In genomic region chr6:148423601-148424270, GRCh38 we compare ENCODE assay signal across 15 cellular contexts.
DNase-seq lines count a peak whose midpoint lies in the region; ATAC-seq and TF ChIP-seq lines count a peak whose summit lies in the region.
"Had no signal": no experiment of that assay in that cellular context is flagged by ENCODE, and none has a peak within 500 bp of the region (broad histone marks: within the 10 kb centered on the region; RNA-seq: fewer than 3 reads in every experiment).

No MANE protein-coding gene starts in this region.

- no peaks in the 10 kb centered on the region for H3K9me3 Mint-ChIP-seq in IgD-negative memory B cell
- H3K9me3 Mint-ChIP-seq in stimulated activated naive B cell treated with anti-CD40 and anti-IgM and Interleukin-4, amounts not matched to agents 10 μg/mL and 1 μg/mL and 100 μg/mL, for 72 hours: no peaks in the 10 kb centered on the region
- H3K9me3 Mint-ChIP-seq: CD4-positive, alpha-beta T cell had no signal

- peaks cover 0 to 40% (median 16%) of the 10 kb centered on the region in 12 donors for H3K4me1 ChIP-seq in heart left ventricle
- H3K4me1 ChIP-seq in HAP-1: no peaks in the 10 kb centered on the region
- no peaks in the 10 kb centered on the region for H3K4me1 ChIP-seq in smooth muscle cell (ENCODE audit: low read depth)

- CTCF ChIA-PET in RWPE1 (lab: Yijun Ruan, JAX): interaction anchor here (1.0 kb wide), 1 partner anchor 10 kb away, joined by 3 read pairs; no protein-coding TSS in a partner anchor

- peak; percentile 74 to 76 for DNase-seq in SHP77 (lab: John Stamatoyannopoulos, UW)
- no peak for DNase-seq in heart left ventricle
- no peak for DNase-seq in stimulated activated naive B cell treated with anti-CD40 and anti-IgM and Interleukin-4, amounts not matched to agents 10 μg/mL and 1 μg/mL and 100 μg/mL, for 72 hours
- DNase-seq in HAP-1 (ENCODE audit: low spot score in 2 of 2): no peak
- no peak for DNase-seq in smooth muscle cell (lab: John Stamatoyannopoulos, UW; ENCODE audit: unreplicated experiment)
- no peak for DNase-seq in RWPE1 (ENCODE audit: low spot score)
- DNase-seq: activated CD4-positive, alpha-beta T cell treated with anti-CD3 and anti-CD28 coated beads, Interleukin-2, amount 50 U/mL, for 48 hours; CD4-positive, alpha-beta T cell; erythroblast; NCI-H2107; PC-3; T-helper 2 cell had no signal

- no peaks in the 10 kb centered on the region for H3F3A ChIP-seq in smooth muscle cell (ENCODE audit: low read depth)

- H3K27me3 ChIP-seq in heart left ventricle (no peaks in the 10 kb centered on the region), HAP-1 (ENCODE audit: low read depth) (no peaks in the 10 kb centered on the region), smooth muscle cell (ENCODE audit: low read depth) (no peaks in the 10 kb centered on the region)

- H3K27me3 Mint-ChIP-seq in IgD-negative memory B cell: peaks cover 2% of the 10 kb centered on the region
- peaks cover 21 to 26% of the 10 kb centered on the region in 2 donors for H3K27me3 Mint-ChIP-seq in stimulated activated naive B cell treated with anti-CD40 and anti-IgM and Interleukin-4, amounts not matched to agents 10 μg/mL and 1 μg/mL and 100 μg/mL, for 72 hours

- 41 to 56% (median 47%) methylated on average over 9 of the region's 9 CpGs for WGBS in heart left ventricle, 4 donors
- 86% methylated on average over 9 of the region's 9 CpGs for WGBS in smooth muscle cell (ENCODE audit: low lambda C conversion rate)

- no peak overlapping the region for H3K4me3 Mint-ChIP-seq in IgD-negative memory B cell
- no peak overlapping the region for H3K4me3 Mint-ChIP-seq in stimulated activated naive B cell treated with anti-CD40 and anti-IgM and Interleukin-4, amounts not matched to agents 10 μg/mL and 1 μg/mL and 100 μg/mL, for 72 hours
- H3K4me3 Mint-ChIP-seq: CD4-positive, alpha-beta T cell had no signal

- H3K36me3 ChIP-seq in heart left ventricle (no peaks in the 10 kb centered on the region), HAP-1 (replicated peaks) (no peaks in the 10 kb centered on the region), smooth muscle cell (ENCODE audit: low read depth) (no peaks in the 10 kb centered on the region)
- H3K36me3 ChIP-seq: thoracic aorta had no signal

- H4K20me1 ChIP-seq in smooth muscle cell (ENCODE audit: low read depth): peaks cover 5% of the 10 kb centered on the region

- POLR2A ChIA-PET in RWPE1 (lab: Yijun Ruan, JAX; ENCODE audit: low non-redundant PET): no interaction called here

- in situ Hi-C loops in HAP-1 (cut with MboI; ENCODE audit: low sequenced_read_pairs): no loop called here

- H3K27ac Mint-ChIP-seq in IgD-negative memory B cell: peak overlapping the region in 2 of 3 donors; percentile 19 to 59
- peak overlapping the region; percentile 17 for H3K27ac Mint-ChIP-seq in stimulated activated naive B cell treated with anti-CD40 and anti-IgM and Interleukin-4, amounts not matched to agents 10 μg/mL and 1 μg/mL and 100 μg/mL, for 72 hours
- H3K27ac Mint-ChIP-seq: CD4-positive, alpha-beta T cell had no signal

- H2AFZ ChIP-seq in smooth muscle cell (ENCODE audit: low read depth): no peak overlapping the region

- H3K9me3 ChIP-seq in heart left ventricle (no peaks in the 10 kb centered on the region), HAP-1 (no peaks in the 10 kb centered on the region), smooth muscle cell (replicated peaks; ENCODE audit: low read depth) (no peaks in the 10 kb centered on the region)
- H3K9me3 ChIP-seq: thoracic aorta had no signal

- H3K4me2 ChIP-seq in smooth muscle cell: no peak overlapping the region

- H3K27ac ChIP-seq in heart left ventricle (peak overlapping the region in 4 of 12 donors; percentile 3 to 18 (median 10)), smooth muscle cell (ENCODE audit: low read depth) (no peak overlapping the region), RWPE1 (no peak overlapping the region)

- no peaks in the 10 kb centered on the region for H3K36me3 Mint-ChIP-seq in IgD-negative memory B cell
- H3K36me3 Mint-ChIP-seq in stimulated activated naive B cell treated with anti-CD40 and anti-IgM and Interleukin-4, amounts not matched to agents 10 μg/mL and 1 μg/mL and 100 μg/mL, for 72 hours: no peaks in the 10 kb centered on the region

- H3K79me2 ChIP-seq in smooth muscle cell (ENCODE audit: low read depth): peaks cover 9% of the 10 kb centered on the region

- H3K4me1 Mint-ChIP-seq in IgD-negative memory B cell: no peaks in the 10 kb centered on the region
- H3K4me1 Mint-ChIP-seq in stimulated activated naive B cell treated with anti-CD40 and anti-IgM and Interleukin-4, amounts not matched to agents 10 μg/mL and 1 μg/mL and 100 μg/mL, for 72 hours: peaks cover 0 to 10% of the 10 kb centered on the region in 2 donors

- no peak overlapping the region for H3K9ac ChIP-seq in smooth muscle cell (ENCODE audit: low read depth)

- peak; percentile 39 to 71 (median 60) for ATAC-seq in heart left ventricle
- peak; percentile 81 to 82 for ATAC-seq in stimulated activated naive B cell treated with anti-CD40 and anti-IgM and Interleukin-4, amounts not matched to agents 10 μg/mL and 1 μg/mL and 100 μg/mL, for 72 hours (replicated peaks)
- no peak for ATAC-seq in HG03520 (IDR thresholded peaks at IDR 0.05; ENCODE audit: unreplicated experiment)
- ATAC-seq: PC-3 had no signal

- TF ChIP-seq CTCF in heart left ventricle (IDR thresholded peaks at IDR 0.05) (no peak), smooth muscle cell (IDR thresholded peaks at IDR 0.05; ENCODE audit: borderline replicate concordance, insufficient read depth, poor library complexity, severe bottlenecking) (no peak), RWPE1 (conservative IDR thresholded peaks at IDR 0.05; ENCODE audit: low read depth) (no peak)

- TF ChIP-seq POLR2A in heart left ventricle (IDR thresholded peaks at IDR 0.05): no peak

- H3K4me3 ChIP-seq in heart left ventricle (no peak overlapping the region), HAP-1 (no peak overlapping the region), smooth muscle cell (no peak overlapping the region)
- H3K4me3 ChIP-seq: thoracic aorta had no signal

- intact Hi-C loops in heart left ventricle (cut with DNase I): no loop called here

Comparison
In these comparisons a context has a peak if more than half of its experiments do, and no peak if none do; other contexts are left out.
1. DNase-seq: peak in SHP77 (2 of 2); none in heart left ventricle (0 of 5), stimulated activated naive B cell treated with anti-CD40 and anti-IgM and Interleukin-4, amounts not matched to agents 10 μg/mL and 1 μg/mL and 100 μg/mL, for 72 hours (single experiment), HAP-1 (0 of 2), smooth muscle cell (single experiment) and RWPE1 (single experiment).